Comparison of ENCODE assay signal across 1 cellular context in the genomic region with DNA sequence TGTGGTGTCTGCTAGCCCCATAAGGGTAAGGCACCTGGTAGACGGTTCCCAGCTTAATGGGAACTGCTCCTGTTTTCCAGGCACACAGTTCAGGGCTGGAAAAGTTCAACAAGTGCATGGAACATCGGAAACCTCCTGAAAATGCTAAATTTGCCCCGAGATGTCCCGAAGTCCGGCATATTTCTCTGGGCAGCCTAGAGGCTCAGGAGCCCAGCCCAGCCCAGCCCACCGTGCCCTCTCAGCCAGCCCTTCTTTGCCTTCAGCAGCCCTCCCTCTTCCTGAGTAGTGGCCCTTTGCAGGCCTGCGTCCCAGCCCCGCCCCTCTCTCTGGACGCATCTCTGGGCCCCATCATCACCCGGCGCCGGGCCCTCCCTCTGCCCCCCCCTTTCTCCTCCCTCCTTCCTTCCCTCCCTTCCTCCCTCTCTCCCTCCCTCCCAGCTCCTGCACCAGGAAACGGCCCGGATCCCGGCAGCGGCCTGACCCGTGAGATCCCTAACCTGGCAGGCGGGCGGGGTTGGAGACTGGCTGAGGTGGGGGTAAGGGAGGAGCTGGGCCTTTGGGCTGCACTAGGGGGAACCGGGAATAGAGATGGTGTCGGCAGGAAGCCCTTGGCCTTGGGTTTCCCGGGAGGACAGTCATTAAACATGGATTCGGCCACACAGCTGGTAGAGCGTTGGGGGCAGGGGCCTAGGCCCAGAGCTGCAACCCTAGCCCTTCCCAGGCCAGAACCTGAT.
TF ChIP-seq lines count a peak whose summit lies in the region.

A gene with protein sequence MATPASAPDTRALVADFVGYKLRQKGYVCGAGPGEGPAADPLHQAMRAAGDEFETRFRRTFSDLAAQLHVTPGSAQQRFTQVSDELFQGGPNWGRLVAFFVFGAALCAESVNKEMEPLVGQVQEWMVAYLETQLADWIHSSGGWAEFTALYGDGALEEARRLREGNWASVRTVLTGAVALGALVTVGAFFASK (plus strand): TSS at position 422 of the 734 bp plus-strand sequence. CDS start 935 bp downstream, outside the sequence.

TF ChIP-seq in HepG2, 621 proteins besides CTCF, POLR2A, EP300 and RAD21 (continued from another document and continues in another):
- TF ChIP-seq NR0B2 (CRISPR knock-in tag; IDR thresholded peaks at IDR 0.05) (peak; percentile 68; the same call in 1 of the 2 replicates), PRDM4 (CRISPR knock-in tag; IDR thresholded peaks at IDR 0.05; ENCODE audit: borderline replicate concordance) (no peak), MXI1 (IDR thresholded peaks at IDR 0.05; ENCODE audit: borderline replicate concordance, low read depth, low read length) (peak; percentile 88; the same call in 1 of the 3 replicates), RBM39 (IDR thresholded peaks at IDR 0.05; ENCODE audit: low read depth, low read length, poor library complexity, severe bottlenecking) (peak; percentile 99), SIX1 (CRISPR knock-in tag; IDR thresholded peaks at IDR 0.05; ENCODE audit: borderline replicate concordance) (no peak; the same call in none of the 2 replicates), ZNF777 (CRISPR knock-in tag; IDR thresholded peaks at IDR 0.05) (peak; percentile 78), SIN3B (IDR thresholded peaks at IDR 0.05; ENCODE audit: low read length) (peak; percentile 92), ZNF788 (CRISPR knock-in tag; IDR thresholded peaks at IDR 0.05; ENCODE audit: borderline replicate concordance) (peak; percentile 99), PATZ1 (CRISPR knock-in tag; IDR thresholded peaks at IDR 0.05) (peak; percentile 96), MZF1 (CRISPR knock-in tag; IDR thresholded peaks at IDR 0.05; ENCODE audit: borderline replicate concordance) (0 out of 2 replicates have a peak, but pooled peaks have one; percentile 82), ZNF547 (CRISPR knock-in tag; IDR thresholded peaks at IDR 0.05) (peak; percentile 99), SMARCC2 (IDR thresholded peaks at IDR 0.05) (no peak), TAF15 (IDR thresholded peaks at IDR 0.05; ENCODE audit: low read depth, low read length, poor library complexity, severe bottlenecking) (peak; percentile 100), ARNTL (CRISPR knock-in tag; IDR thresholded peaks at IDR 0.05) (no peak; the same call in 1 of the 2 replicates), NBN (conservative IDR thresholded peaks at IDR 0.05) (no peak), NFRKB (IDR thresholded peaks at IDR 0.05) (peak; percentile 78), SALL2 (CRISPR knock-in tag; IDR thresholded peaks at IDR 0.05) (peak; percentile 92), MAFF (IDR thresholded peaks at IDR 0.05; ENCODE audit: low read depth, low read length) (no peak), ZSCAN12 (CRISPR knock-in tag; IDR thresholded peaks at IDR 0.05) (0 out of 2 replicates have a peak, but pooled peaks have one; percentile 12), RBAK (CRISPR knock-in tag; IDR thresholded peaks at IDR 0.05) (peak; percentile 73; the same call in 1 of the 2 replicates), MAFK (conservative IDR thresholded peaks at IDR 0.05 in 1 of 2, IDR thresholded peaks at IDR 0.05 in 1 of 2; ENCODE audit: low read length in 2 of 2) (peak in 1 of 2 experiments; percentile 37; a peak in 1 of 4 replicates), ZNF609 (CRISPR knock-in tag; IDR thresholded peaks at IDR 0.05; ENCODE audit: borderline replicate concordance) (peak; percentile 88), ZKSCAN5 (CRISPR knock-in tag; IDR thresholded peaks at IDR 0.05) (no peak), ZSCAN29 (CRISPR knock-in tag; conservative IDR thresholded peaks at IDR 0.05) (peak; percentile 90), ZNF879 (CRISPR knock-in tag; IDR thresholded peaks at IDR 0.05) (no peak), SOX6 (IDR thresholded peaks at IDR 0.05) (no peak), SOX6 (CRISPR knock-in tag; IDR thresholded peaks at IDR 0.05) (peak; percentile 86), ZNF460 (CRISPR knock-in tag; IDR thresholded peaks at IDR 0.05; ENCODE audit: borderline replicate concordance) (no peak), BRD4 (CRISPR knock-in tag; IDR thresholded peaks at IDR 0.05) (peak; percentile 66), MIXL1 (CRISPR knock-in tag; IDR thresholded peaks at IDR 0.05) (peak; percentile 77), TRIM24 (CRISPR knock-in tag; IDR thresholded peaks at IDR 0.05) (no peak), ZNF10 (CRISPR knock-in tag; IDR thresholded peaks at IDR 0.05; ENCODE audit: borderline replicate concordance, low read depth) (no peak; the same call in 1 of the 2 replicates), ZNF383 (CRISPR knock-in tag; IDR thresholded peaks at IDR 0.05; ENCODE audit: borderline replicate concordance) (no peak), ZNF563 (CRISPR knock-in tag; IDR thresholded peaks at IDR 0.05) (peak; percentile 97), CENPX (CRISPR knock-in tag; IDR thresholded peaks at IDR 0.05) (no peak), GATAD2A (CRISPR knock-in tag; IDR thresholded peaks at IDR 0.05) (peak; percentile 78), ZBTB20 (CRISPR knock-in tag; IDR thresholded peaks at IDR 0.05; ENCODE audit: borderline replicate concordance, low read depth) (peak; percentile 70), MED13 (CRISPR knock-in tag; IDR thresholded peaks at IDR 0.05) (no peak; the same call in 1 of the 2 replicates), TARDBP (CRISPR knock-in tag; IDR thresholded peaks at IDR 0.05) (peak; percentile 100), ZKSCAN8 (CRISPR knock-in tag; IDR thresholded peaks at IDR 0.05; ENCODE audit: borderline replicate concordance) (peak; percentile 78; the same call in 1 of the 2 replicates)
- TF ChIP-seq, protein P1, sequence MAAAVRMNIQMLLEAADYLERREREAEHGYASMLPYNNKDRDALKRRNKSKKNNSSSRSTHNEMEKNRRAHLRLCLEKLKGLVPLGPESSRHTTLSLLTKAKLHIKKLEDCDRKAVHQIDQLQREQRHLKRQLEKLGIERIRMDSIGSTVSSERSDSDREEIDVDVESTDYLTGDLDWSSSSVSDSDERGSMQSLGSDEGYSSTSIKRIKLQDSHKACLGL (CRISPR knock-in tag; IDR thresholded peaks at IDR 0.05) = peak; percentile 85
- TF ChIP-seq, protein P2, sequence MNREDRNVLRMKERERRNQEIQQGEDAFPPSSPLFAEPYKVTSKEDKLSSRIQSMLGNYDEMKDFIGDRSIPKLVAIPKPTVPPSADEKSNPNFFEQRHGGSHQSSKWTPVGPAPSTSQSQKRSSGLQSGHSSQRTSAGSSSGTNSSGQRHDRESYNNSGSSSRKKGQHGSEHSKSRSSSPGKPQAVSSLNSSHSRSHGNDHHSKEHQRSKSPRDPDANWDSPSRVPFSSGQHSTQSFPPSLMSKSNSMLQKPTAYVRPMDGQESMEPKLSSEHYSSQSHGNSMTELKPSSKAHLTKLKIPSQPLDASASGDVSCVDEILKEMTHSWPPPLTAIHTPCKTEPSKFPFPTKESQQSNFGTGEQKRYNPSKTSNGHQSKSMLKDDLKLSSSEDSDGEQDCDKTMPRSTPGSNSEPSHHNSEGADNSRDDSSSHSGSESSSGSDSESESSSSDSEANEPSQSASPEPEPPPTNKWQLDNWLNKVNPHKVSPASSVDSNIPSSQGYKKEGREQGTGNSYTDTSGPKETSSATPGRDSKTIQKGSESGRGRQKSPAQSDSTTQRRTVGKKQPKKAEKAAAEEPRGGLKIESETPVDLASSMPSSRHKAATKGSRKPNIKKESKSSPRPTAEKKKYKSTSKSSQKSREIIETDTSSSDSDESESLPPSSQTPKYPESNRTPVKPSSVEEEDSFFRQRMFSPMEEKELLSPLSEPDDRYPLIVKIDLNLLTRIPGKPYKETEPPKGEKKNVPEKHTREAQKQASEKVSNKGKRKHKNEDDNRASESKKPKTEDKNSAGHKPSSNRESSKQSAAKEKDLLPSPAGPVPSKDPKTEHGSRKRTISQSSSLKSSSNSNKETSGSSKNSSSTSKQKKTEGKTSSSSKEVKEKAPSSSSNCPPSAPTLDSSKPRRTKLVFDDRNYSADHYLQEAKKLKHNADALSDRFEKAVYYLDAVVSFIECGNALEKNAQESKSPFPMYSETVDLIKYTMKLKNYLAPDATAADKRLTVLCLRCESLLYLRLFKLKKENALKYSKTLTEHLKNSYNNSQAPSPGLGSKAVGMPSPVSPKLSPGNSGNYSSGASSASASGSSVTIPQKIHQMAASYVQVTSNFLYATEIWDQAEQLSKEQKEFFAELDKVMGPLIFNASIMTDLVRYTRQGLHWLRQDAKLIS (CRISPR knock-in tag; IDR thresholded peaks at IDR 0.05) = no peak; the same call in 1 of the 2 replicates
- TF ChIP-seq, protein P3, sequence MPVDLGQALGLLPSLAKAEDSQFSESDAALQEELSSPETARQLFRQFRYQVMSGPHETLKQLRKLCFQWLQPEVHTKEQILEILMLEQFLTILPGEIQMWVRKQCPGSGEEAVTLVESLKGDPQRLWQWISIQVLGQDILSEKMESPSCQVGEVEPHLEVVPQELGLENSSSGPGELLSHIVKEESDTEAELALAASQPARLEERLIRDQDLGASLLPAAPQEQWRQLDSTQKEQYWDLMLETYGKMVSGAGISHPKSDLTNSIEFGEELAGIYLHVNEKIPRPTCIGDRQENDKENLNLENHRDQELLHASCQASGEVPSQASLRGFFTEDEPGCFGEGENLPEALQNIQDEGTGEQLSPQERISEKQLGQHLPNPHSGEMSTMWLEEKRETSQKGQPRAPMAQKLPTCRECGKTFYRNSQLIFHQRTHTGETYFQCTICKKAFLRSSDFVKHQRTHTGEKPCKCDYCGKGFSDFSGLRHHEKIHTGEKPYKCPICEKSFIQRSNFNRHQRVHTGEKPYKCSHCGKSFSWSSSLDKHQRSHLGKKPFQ (CRISPR knock-in tag; IDR thresholded peaks at IDR 0.05; ENCODE audit: insufficient replicate concordance) = no peak
